ENCODE assay signal across 2 cellular contexts in the genomic region with DNA sequence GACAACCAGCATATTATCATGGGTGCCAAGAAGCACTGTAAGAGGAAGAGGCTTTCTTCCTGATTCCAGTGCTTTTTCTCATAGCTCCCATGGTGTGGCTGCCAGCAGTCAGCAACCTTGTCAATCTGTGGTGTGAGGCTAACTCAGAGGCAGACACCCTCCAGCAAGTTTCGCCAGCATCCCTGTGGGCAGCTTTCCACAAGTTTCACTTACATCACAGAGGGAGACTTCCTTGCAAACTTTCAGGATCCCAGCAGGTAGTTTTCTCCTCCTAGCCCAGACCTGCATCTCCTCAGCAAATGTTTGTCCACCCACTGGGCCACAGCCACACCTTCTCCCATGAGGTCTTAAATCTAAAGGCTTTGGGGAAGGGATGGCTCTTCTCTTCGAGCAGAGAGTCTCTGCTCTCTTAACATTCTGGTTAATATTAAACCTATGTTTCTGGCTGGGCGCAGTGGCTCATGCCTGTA.
TF ChIP-seq lines count a peak whose summit lies in the region.

No MANE protein-coding gene starts in this region.

TF ChIP-seq in SK-N-SH treated with all-trans-retinoic acid at 6 μM for 48 hours, 23 proteins besides CTCF, POLR2A, EP300 and RAD21 (continued from another document):
- TF ChIP-seq, protein P1, sequence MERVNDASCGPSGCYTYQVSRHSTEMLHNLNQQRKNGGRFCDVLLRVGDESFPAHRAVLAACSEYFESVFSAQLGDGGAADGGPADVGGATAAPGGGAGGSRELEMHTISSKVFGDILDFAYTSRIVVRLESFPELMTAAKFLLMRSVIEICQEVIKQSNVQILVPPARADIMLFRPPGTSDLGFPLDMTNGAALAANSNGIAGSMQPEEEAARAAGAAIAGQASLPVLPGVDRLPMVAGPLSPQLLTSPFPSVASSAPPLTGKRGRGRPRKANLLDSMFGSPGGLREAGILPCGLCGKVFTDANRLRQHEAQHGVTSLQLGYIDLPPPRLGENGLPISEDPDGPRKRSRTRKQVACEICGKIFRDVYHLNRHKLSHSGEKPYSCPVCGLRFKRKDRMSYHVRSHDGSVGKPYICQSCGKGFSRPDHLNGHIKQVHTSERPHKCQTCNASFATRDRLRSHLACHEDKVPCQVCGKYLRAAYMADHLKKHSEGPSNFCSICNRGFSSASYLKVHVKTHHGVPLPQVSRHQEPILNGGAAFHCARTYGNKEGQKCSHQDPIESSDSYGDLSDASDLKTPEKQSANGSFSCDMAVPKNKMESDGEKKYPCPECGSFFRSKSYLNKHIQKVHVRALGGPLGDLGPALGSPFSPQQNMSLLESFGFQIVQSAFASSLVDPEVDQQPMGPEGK (CRISPR knock-in tag; IDR thresholded peaks at IDR 0.05; ENCODE audit: borderline replicate concordance) = no peak
- TF ChIP-seq ARNTL (CRISPR knock-in tag; IDR thresholded peaks at IDR 0.05; ENCODE audit: borderline replicate concordance, low read depth) (no peak), ZNF565 (CRISPR knock-in tag; conservative IDR thresholded peaks at IDR 0.05; ENCODE audit: low read depth) (no peak), ZNF8 (CRISPR knock-in tag; IDR thresholded peaks at IDR 0.05) (no peak), ZFP30 (CRISPR knock-in tag; IDR thresholded peaks at IDR 0.05) (no peak), CSDC2 (CRISPR knock-in tag; IDR thresholded peaks at IDR 0.05) (no peak), SNAI2 (CRISPR knock-in tag; IDR thresholded peaks at IDR 0.05) (no peak)
- TF ChIP-seq, protein P2, sequence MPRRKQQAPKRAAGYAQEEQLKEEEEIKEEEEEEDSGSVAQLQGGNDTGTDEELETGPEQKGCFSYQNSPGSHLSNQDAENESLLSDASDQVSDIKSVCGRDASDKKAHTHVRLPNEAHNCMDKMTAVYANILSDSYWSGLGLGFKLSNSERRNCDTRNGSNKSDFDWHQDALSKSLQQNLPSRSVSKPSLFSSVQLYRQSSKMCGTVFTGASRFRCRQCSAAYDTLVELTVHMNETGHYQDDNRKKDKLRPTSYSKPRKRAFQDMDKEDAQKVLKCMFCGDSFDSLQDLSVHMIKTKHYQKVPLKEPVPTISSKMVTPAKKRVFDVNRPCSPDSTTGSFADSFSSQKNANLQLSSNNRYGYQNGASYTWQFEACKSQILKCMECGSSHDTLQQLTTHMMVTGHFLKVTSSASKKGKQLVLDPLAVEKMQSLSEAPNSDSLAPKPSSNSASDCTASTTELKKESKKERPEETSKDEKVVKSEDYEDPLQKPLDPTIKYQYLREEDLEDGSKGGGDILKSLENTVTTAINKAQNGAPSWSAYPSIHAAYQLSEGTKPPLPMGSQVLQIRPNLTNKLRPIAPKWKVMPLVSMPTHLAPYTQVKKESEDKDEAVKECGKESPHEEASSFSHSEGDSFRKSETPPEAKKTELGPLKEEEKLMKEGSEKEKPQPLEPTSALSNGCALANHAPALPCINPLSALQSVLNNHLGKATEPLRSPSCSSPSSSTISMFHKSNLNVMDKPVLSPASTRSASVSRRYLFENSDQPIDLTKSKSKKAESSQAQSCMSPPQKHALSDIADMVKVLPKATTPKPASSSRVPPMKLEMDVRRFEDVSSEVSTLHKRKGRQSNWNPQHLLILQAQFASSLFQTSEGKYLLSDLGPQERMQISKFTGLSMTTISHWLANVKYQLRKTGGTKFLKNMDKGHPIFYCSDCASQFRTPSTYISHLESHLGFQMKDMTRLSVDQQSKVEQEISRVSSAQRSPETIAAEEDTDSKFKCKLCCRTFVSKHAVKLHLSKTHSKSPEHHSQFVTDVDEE (CRISPR knock-in tag; IDR thresholded peaks at IDR 0.05) = no peak
- TF ChIP-seq, protein P3, sequence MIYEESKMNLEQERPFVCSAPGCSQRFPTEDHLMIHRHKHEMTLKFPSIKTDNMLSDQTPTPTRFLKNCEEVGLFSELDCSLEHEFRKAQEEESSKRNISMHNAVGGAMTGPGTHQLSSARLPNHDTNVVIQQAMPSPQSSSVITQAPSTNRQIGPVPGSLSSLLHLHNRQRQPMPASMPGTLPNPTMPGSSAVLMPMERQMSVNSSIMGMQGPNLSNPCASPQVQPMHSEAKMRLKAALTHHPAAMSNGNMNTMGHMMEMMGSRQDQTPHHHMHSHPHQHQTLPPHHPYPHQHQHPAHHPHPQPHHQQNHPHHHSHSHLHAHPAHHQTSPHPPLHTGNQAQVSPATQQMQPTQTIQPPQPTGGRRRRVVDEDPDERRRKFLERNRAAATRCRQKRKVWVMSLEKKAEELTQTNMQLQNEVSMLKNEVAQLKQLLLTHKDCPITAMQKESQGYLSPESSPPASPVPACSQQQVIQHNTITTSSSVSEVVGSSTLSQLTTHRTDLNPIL (CRISPR knock-in tag; IDR thresholded peaks at IDR 0.05; ENCODE audit: low read depth) = no peak
TF ChIP-seq in SK-N-SH treated with all-trans-retinoic acid at 6 μM for 48 hours: peak in this region for 0.

TF ChIP-seq in SK-N-SH, 30 proteins besides CTCF, POLR2A, EP300 and RAD21 (continued from another document):
- TF ChIP-seq, protein P4, sequence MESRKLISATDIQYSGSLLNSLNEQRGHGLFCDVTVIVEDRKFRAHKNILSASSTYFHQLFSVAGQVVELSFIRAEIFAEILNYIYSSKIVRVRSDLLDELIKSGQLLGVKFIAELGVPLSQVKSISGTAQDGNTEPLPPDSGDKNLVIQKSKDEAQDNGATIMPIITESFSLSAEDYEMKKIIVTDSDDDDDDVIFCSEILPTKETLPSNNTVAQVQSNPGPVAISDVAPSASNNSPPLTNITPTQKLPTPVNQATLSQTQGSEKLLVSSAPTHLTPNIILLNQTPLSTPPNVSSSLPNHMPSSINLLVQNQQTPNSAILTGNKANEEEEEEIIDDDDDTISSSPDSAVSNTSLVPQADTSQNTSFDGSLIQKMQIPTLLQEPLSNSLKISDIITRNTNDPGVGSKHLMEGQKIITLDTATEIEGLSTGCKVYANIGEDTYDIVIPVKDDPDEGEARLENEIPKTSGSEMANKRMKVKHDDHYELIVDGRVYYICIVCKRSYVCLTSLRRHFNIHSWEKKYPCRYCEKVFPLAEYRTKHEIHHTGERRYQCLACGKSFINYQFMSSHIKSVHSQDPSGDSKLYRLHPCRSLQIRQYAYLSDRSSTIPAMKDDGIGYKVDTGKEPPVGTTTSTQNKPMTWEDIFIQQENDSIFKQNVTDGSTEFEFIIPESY (IDR thresholded peaks at IDR 0.05; ENCODE audit: borderline replicate concordance, low read depth) = no peak
- TF ChIP-seq, protein P5, sequence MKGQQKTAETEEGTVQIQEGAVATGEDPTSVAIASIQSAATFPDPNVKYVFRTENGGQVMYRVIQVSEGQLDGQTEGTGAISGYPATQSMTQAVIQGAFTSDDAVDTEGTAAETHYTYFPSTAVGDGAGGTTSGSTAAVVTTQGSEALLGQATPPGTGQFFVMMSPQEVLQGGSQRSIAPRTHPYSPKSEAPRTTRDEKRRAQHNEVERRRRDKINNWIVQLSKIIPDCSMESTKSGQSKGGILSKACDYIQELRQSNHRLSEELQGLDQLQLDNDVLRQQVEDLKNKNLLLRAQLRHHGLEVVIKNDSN (IDR thresholded peaks at IDR 0.05; ENCODE audit: borderline replicate concordance, low read depth) = no peak
- TF ChIP-seq NRF1 (IDR thresholded peaks at IDR 0.05; ENCODE audit: low read depth, low read length) (no peak), SMC3 (IDR thresholded peaks at IDR 0.05; ENCODE audit: low read depth, low read length) (no peak), RXRA (IDR thresholded peaks at IDR 0.05; ENCODE audit: borderline replicate concordance, low read depth) (no peak), YY1 (IDR thresholded peaks at IDR 0.05; ENCODE audit: low read depth) (no peak), NFIC (IDR thresholded peaks at IDR 0.05; ENCODE audit: borderline replicate concordance) (no peak), CHD2 (IDR thresholded peaks at IDR 0.05; ENCODE audit: low read length, partially characterized antibody) (no peak), ELF1 (IDR thresholded peaks at IDR 0.05) (no peak)
TF ChIP-seq in SK-N-SH: peak in this region for 0.
